In the genomic region with DNA sequence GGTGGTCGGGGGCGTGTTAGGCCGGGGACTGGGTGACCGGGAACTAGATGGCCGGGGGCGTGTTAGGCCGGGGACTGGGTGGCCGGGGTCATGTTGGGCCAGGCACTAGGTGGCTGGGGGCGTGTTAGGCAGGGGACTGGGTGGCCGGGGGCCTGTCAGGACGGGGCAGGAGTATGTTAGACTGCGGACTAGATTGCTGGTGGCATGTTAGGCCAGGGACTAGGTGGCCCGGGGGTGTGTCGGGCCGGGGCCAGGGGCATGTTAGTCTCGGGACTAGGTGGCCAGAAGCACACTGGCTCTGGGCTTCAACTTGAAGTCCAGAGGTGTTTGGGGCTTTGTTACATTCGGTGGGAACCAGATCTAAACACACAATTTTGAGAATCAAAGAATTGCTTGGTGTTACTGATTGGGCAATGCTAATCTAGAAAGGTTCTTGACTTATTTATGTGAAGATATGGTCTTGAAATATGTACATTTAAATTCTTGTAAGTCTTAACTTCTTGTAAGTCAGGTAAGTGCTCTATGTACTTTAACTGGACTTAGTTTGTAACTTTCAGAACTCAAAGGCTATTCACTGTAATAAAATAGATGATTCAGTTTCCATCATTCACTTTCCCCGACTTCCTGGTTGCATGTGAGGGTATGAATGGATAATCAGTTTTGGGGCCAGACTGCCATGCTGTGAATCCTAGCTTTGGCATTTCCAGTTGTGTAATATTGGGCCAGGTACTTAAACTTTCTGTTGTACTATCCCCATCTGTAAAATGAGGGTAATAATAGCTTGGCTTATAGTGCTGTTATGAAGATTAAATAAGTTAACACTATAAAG, we compare ENCODE assay signal across 1 cellular context.
A peak's percentile ranks its signal among the peaks of the same experiment; 100 is the strongest.
TF ChIP-seq lines count a peak whose summit lies in the region.

No MANE protein-coding gene starts in this region.

TF ChIP-seq in H1, 55 proteins besides CTCF, POLR2A, EP300 and RAD21:
- TF ChIP-seq TEAD4 (IDR thresholded peaks at IDR 0.05; ENCODE audit: low read depth, low read length) (peak; percentile 40; the same call in 1 of the 2 replicates), SIX5 (IDR thresholded peaks at IDR 0.05; ENCODE audit: low read depth, low read length) (no peak), SIN3A (conservative IDR thresholded peaks at IDR 0.05 in 1 of 2, IDR thresholded peaks at IDR 0.05 in 1 of 2; ENCODE audit: low read depth in 1 of 2, low read length in 2 of 2) (0 out of 4 replicates have a peak, but pooled peaks of 1 of the 2 experiments have one; percentile 7), KDM1A (IDR thresholded peaks at IDR 0.05; ENCODE audit: borderline replicate concordance, low read length) (no peak), KDM5A (IDR thresholded peaks at IDR 0.05; ENCODE audit: low read length) (no peak), HDAC6 (IDR thresholded peaks at IDR 0.05; ENCODE audit: low read depth, low read length) (no peak), KDM4A (IDR thresholded peaks at IDR 0.05; ENCODE audit: low read depth, low read length, severe bottlenecking) (peak; percentile 6), SP2 (IDR thresholded peaks at IDR 0.05; ENCODE audit: low read length) (no peak), TBP (IDR thresholded peaks at IDR 0.05; ENCODE audit: low read depth, low read length) (0 out of 2 replicates have a peak, but pooled peaks have one; percentile 13), CREB1 (IDR thresholded peaks at IDR 0.05) (no peak), CBX8 (IDR thresholded peaks at IDR 0.05; ENCODE audit: borderline replicate concordance, low read depth, low read length) (no peak), ZNF274 (IDR thresholded peaks at IDR 0.05; ENCODE audit: borderline replicate concordance, extremely low read depth, low read length) (no peak), RFX5 (IDR thresholded peaks at IDR 0.05; ENCODE audit: borderline replicate concordance, low read depth, low read length) (no peak), TCF12 (IDR thresholded peaks at IDR 0.05; ENCODE audit: low read depth, low read length) (no peak)
